Comparison of ENCODE assay signal across 28 cellular contexts in the genomic region with DNA sequence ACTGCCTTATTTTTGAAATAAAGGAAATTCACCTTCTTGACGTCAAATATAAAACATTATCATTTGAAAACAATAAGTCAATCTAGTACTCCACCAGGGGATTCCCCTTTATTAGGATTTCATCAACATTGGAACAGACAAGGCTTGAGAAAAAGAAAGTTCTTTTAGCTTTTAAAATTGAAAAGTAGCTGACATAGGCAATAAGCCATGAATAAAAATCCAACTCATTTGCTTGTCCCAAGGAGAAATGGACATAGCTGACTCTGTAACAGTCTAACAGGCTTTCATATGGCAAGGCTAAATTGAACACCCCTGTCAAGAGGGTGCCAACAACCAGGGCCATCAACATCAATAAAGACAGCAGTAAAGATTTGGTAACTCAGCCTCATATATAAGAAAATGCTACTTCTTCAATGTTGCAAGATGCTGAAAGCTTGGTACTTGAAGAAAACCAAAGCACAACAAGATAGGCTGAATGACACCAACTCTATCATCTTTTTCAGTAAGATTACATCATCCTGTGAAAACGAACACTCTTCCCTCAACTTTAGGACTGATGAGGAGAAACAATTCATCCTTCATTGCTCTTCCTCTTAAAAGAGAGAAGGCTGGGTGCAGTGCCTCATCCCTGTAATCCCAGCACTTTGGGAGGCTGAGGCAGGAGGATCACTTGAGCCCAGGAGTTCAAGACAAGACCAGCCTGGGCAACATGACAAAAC.
"Had no signal": no experiment of that assay in that cellular context is flagged by ENCODE, and none has a peak within 500 bp of the region (broad histone marks: within the 10 kb centered on the region; RNA-seq: fewer than 3 reads in every experiment).

No MANE protein-coding gene starts in this region.

- H3K4me3 Mint-ChIP-seq: mesothelial cell of epicardium; naive B cell; natural killer cell; nephron progenitor cell; neural progenitor cell; stimulated activated naive B cell treated with anti-CD40 and anti-IgM and Interleukin-4, amounts not matched to agents 10 μg/mL and 1 μg/mL and 100 μg/mL, for 72 hours; stimulated activated naive CD8-positive, alpha-beta T cell treated with anti-CD3 and anti-CD28 coated beads, Interleukin-15, Interleukin-2, amounts not matched to agents 100 ng/mL and 50 ng/mL, for 24 hours had no signal

- H3K4me1 Mint-ChIP-seq: naive B cell; natural killer cell; neural progenitor cell; stimulated activated naive B cell treated with anti-CD40 and anti-IgM and Interleukin-4, amounts not matched to agents 10 μg/mL and 1 μg/mL and 100 μg/mL, for 72 hours had no signal

- H3K4me3 ChIP-seq: left ventricle myocardium inferior, lung, neural progenitor cell, psoas muscle, right atrium auricular region, skin epidermis, testis, thyroid gland, transverse colon, upper lobe of left lung, vagina had no signal

- DNase-seq: islet precursor cell; left ventricle myocardium inferior; mesendoderm; naive B cell; natural killer cell; nephron progenitor cell; occipital lobe; psoas muscle; stimulated activated CD4-positive, alpha-beta T cell treated with anti-CD3 and anti-CD28 coated beads, Interleukin-12 subunit alpha, Interleukin-12 subunit beta, amount 100 ng/mL, for 4 hours; stimulated activated CD4-positive, alpha-beta T cell treated with anti-CD3 and anti-CD28 coated beads, Interleukin-15, amount 100 ng/mL, for 24 hours; stimulated activated CD4-positive, alpha-beta T cell treated with anti-CD3 and anti-CD28 coated beads, Interleukin-2, amount 100 ng/mL, for 24 hours; stimulated activated CD4-positive, alpha-beta T cell treated with anti-CD3 and anti-CD28 coated beads, Interleukin-4, amount 100 ng/mL, for 1 hour; stimulated activated naive B cell treated with anti-CD40 and anti-IgM and Interleukin-4, amounts not matched to agents 10 μg/mL and 1 μg/mL and 100 μg/mL, for 72 hours; substantia nigra; testis; thyroid gland; transverse colon; upper lobe of left lung had no signal

- H3K9me3 ChIP-seq: neutrophil, psoas muscle, testis, thyroid gland, transverse colon, upper lobe of left lung, vagina had no signal

- H3K36me3 Mint-ChIP-seq: mesothelial cell of epicardium; neural progenitor cell; stimulated activated naive B cell treated with anti-CD40 and anti-IgM and Interleukin-4, amounts not matched to agents 10 μg/mL and 1 μg/mL and 100 μg/mL, for 72 hours had no signal

- H3K36me3 ChIP-seq: left ventricle myocardium inferior, neural progenitor cell, neutrophil, right atrium auricular region, thyroid gland, transverse colon, upper lobe of left lung, vagina had no signal

- ATAC-seq: natural killer cell; psoas muscle; sciatic nerve; stimulated activated naive B cell treated with anti-CD40 and anti-IgM and Interleukin-4, amounts not matched to agents 10 μg/mL and 1 μg/mL and 100 μg/mL, for 72 hours had no signal

- H3K27ac Mint-ChIP-seq: mesothelial cell of epicardium; natural killer cell; nephron progenitor cell; neural progenitor cell; stimulated activated naive B cell treated with anti-CD40 and anti-IgM and Interleukin-4, amounts not matched to agents 10 μg/mL and 1 μg/mL and 100 μg/mL, for 72 hours; stimulated activated naive CD8-positive, alpha-beta T cell treated with anti-CD3 and anti-CD28 coated beads, Interleukin-15, Interleukin-2, amounts not matched to agents 100 ng/mL and 50 ng/mL, for 24 hours had no signal

- H3K27ac ChIP-seq: left ventricle myocardium inferior, neural progenitor cell, neutrophil, parathyroid adenoma, psoas muscle, right atrium auricular region, skin epidermis, testis, thyroid gland, transverse colon, upper lobe of left lung, vagina had no signal

- H3K9me3 Mint-ChIP-seq: natural killer cell, neural progenitor cell had no signal

- H3K4me1 ChIP-seq: left ventricle myocardium inferior, neural progenitor cell, parathyroid adenoma, psoas muscle, right atrium auricular region, testis, thyroid gland, transverse colon, upper lobe of left lung, vagina had no signal
